ENCODE assay signal across 10 cellular contexts in the genomic region with DNA sequence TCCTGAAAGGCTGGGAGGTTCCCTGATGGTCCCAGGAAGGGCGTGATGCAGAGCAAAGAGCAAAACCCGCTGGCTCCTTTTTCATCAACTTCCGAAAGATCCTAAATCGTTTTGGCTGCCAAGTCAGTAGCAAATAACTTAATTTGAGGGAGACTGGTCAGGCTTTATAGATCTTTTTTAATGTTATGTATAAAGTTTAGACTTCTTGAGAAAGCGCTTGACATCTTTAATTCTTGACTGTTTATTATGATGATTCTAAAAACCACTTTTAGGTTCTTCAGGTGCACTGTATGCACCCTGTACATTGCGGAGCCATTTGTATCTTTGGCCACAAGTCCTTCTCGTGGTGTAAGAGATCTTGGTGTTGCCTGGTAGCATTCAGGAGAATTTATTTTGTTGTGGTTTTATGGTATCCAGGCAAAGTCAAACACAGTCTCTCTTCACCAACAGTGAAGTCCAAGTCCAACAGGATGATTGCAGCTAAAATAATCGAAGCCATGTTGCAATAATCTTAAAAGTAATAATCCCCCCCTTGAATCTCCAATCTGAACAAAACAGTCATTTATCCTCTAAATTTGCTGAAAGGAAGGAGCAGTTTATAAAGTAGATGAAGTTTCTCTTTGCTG. TPM values are rescaled to one million over a fixed set of nuclear protein-coding genes. Genes with fewer than 3 reads are reported as not detected.
DNase-seq lines count a peak whose midpoint lies in the region; TF ChIP-seq lines count a peak whose summit lies in the region.
"Had no signal": no experiment of that assay in that cellular context is flagged by ENCODE, and none has a peak within 500 bp of the region (broad histone marks: within the 10 kb centered on the region; RNA-seq: fewer than 3 reads in every experiment).

No MANE protein-coding gene starts in this region.

- POLR2A ChIA-PET in activated CD4-positive, alpha-beta memory T cell treated with anti-CD3 and anti-CD28 coated beads, Interleukin-2, amount 10 ng/mL, durations not matched to agents 7 days and 5 days (lab: Charles Lee), result no interaction called here
- POLR2A ChIA-PET in activated CD4-positive, alpha-beta memory T cell treated with anti-CD3 and anti-CD28 coated beads for 36 hours (lab: Charles Lee), result no interaction called here

- no peaks in the 10 kb centered on the region for H3K79me1 ChIP-seq in mesenchymal stem cell (replicated peaks; ENCODE audit: low read length, poor library complexity, severe bottlenecking)

- H3K4ac ChIP-seq in mesenchymal stem cell (ENCODE audit: low read depth in 1 of 2, low read length in 2 of 2), result no peak overlapping the region

- no peak overlapping the region for H2BK5ac ChIP-seq in mesenchymal stem cell (ENCODE audit: low read depth, low read length, poor library complexity, severe bottlenecking)

- no peak for DNase-seq in activated CD4-positive, alpha-beta memory T cell treated with anti-CD3 and anti-CD28 coated beads, Interleukin-2, amount 10 ng/mL, durations not matched to agents 7 days and 5 days
- no peak for DNase-seq in activated CD4-positive, alpha-beta memory T cell treated with anti-CD3 and anti-CD28 coated beads for 36 hours
- DNase-seq in cerebellar cortex (ENCODE audit: low spot score) (peak; percentile 36), mesenchymal stem cell (peak; percentile 3), erythroblast (lab: John Stamatoyannopoulos, UW) (no peak), HK-2 (ENCODE audit: unreplicated experiment) (no peak), cortex of kidney (lab: John Stamatoyannopoulos, UW) (no peak)
- DNase-seq: KBM-7 had no signal

- no peak overlapping the region for H3K27ac ChIP-seq in mesenchymal stem cell (ENCODE audit: low read length, poor library complexity, severe bottlenecking)
- H3K27ac ChIP-seq in thymus (ENCODE audit: low read depth), result no peak overlapping the region
- H3K27ac ChIP-seq: BLaER1 had no signal

- H3K9me3 ChIP-seq in mesenchymal stem cell (ENCODE audit: control insufficient read depth, low read length) (no peaks in the 10 kb centered on the region), thymus (ENCODE audit: control insufficient read depth) (no peaks in the 10 kb centered on the region)

- H3K9me3 Mint-ChIP-seq in activated CD4-positive, alpha-beta memory T cell treated with anti-CD3 and anti-CD28 coated beads, Interleukin-2, amount 10 ng/mL, durations not matched to agents 7 days and 5 days, result no peaks in the 10 kb centered on the region
- no peaks in the 10 kb centered on the region for H3K9me3 Mint-ChIP-seq in activated CD4-positive, alpha-beta memory T cell treated with anti-CD3 and anti-CD28 coated beads for 36 hours

- no peak overlapping the region for H2AFZ ChIP-seq in mesenchymal stem cell (ENCODE audit: low read depth, low read length)

- WGBS in mesenchymal stem cell, result 40% methylated on average over 6 of the region's 8 CpGs
- 49% methylated on average over 8 of the region's 8 CpGs for WGBS in thymus

- no peak overlapping the region for H3K23ac ChIP-seq in mesenchymal stem cell (ENCODE audit: low read length in 2 of 2)

- H3K4me3 Mint-ChIP-seq in activated CD4-positive, alpha-beta memory T cell treated with anti-CD3 and anti-CD28 coated beads, Interleukin-2, amount 10 ng/mL, durations not matched to agents 7 days and 5 days, result peak overlapping the region; percentile 28
- H3K4me3 Mint-ChIP-seq in activated CD4-positive, alpha-beta memory T cell treated with anti-CD3 and anti-CD28 coated beads for 36 hours, result no peak overlapping the region

- H3K4me1 ChIP-seq in mesenchymal stem cell (ENCODE audit: control insufficient read depth, insufficient read depth, low read depth, low read length) (peaks cover 15% of the 10 kb centered on the region), thymus (ENCODE audit: control insufficient read depth, insufficient read depth, low read length) (no peaks in the 10 kb centered on the region)
- H3K4me1 ChIP-seq: BLaER1 had no signal

- intact Hi-C loops in activated CD4-positive, alpha-beta memory T cell treated with anti-CD3 and anti-CD28 coated beads for 36 hours (cut with micrococcal nuclease), result no loop called here

- H3K14ac ChIP-seq in mesenchymal stem cell (ENCODE audit: low read length in 2 of 2), result no peak overlapping the region

- peak overlapping the region; percentile 80 for H3K9ac ChIP-seq in mesenchymal stem cell (ENCODE audit: low read length)
- H3K9ac ChIP-seq: BLaER1 had no signal

- CTCF ChIA-PET in activated CD4-positive, alpha-beta memory T cell treated with anti-CD3 and anti-CD28 coated beads, Interleukin-2, amount 10 ng/mL, durations not matched to agents 7 days and 5 days (lab: Charles Lee), result no interaction called here
- CTCF ChIA-PET in activated CD4-positive, alpha-beta memory T cell treated with anti-CD3 and anti-CD28 coated beads for 36 hours (lab: Charles Lee), result interaction anchor here (0.7 kb wide), 1 partner anchor 72 kb away, joined by 3 read pairs; no protein-coding TSS in a partner anchor

- no peak overlapping the region for H3K27ac Mint-ChIP-seq in activated CD4-positive, alpha-beta memory T cell treated with anti-CD3 and anti-CD28 coated beads, Interleukin-2, amount 10 ng/mL, durations not matched to agents 7 days and 5 days
- no peak overlapping the region for H3K27ac Mint-ChIP-seq in activated CD4-positive, alpha-beta memory T cell treated with anti-CD3 and anti-CD28 coated beads for 36 hours

- no peak overlapping the region for H2BK12ac ChIP-seq in mesenchymal stem cell (ENCODE audit: low read length in 2 of 2)

- H3K27me3 ChIP-seq in mesenchymal stem cell (ENCODE audit: control insufficient read depth in 1 of 2, insufficient read depth in 1 of 2, low read length in 2 of 2) (peaks cover 7 to 34% of the 10 kb centered on the region in 2 experiments), thymus (ENCODE audit: control insufficient read depth, insufficient read depth) (peaks cover 23% of the 10 kb centered on the region)
- H3K27me3 ChIP-seq: BLaER1 had no signal

- H3K4me1 Mint-ChIP-seq in activated CD4-positive, alpha-beta memory T cell treated with anti-CD3 and anti-CD28 coated beads, Interleukin-2, amount 10 ng/mL, durations not matched to agents 7 days and 5 days, result peaks cover 30% of the 10 kb centered on the region
- peaks cover 8% of the 10 kb centered on the region for H3K4me1 Mint-ChIP-seq in activated CD4-positive, alpha-beta memory T cell treated with anti-CD3 and anti-CD28 coated beads for 36 hours (ENCODE audit: low read depth)

- H3K4me2 ChIP-seq in mesenchymal stem cell (ENCODE audit: low read length, poor library complexity, severe bottlenecking), result peak overlapping the region; percentile 97
- H3K4me2 ChIP-seq: BLaER1 had no signal

- no peak for TF ChIP-seq POLR2A in erythroblast (IDR thresholded peaks at IDR 0.05; ENCODE audit: low read length)

- no peak overlapping the region for H4K8ac ChIP-seq in mesenchymal stem cell (ENCODE audit: low read length)

- H2AK5ac ChIP-seq in mesenchymal stem cell (ENCODE audit: low read length, severe bottlenecking), result no peak overlapping the region

- H4K91ac ChIP-seq in mesenchymal stem cell (ENCODE audit: low read length), result no peak overlapping the region

- peak overlapping the region; percentile 63 to 96 for H3K4me3 ChIP-seq in mesenchymal stem cell (ENCODE audit: insufficient read depth in 1 of 2, low read depth in 1 of 2, low read length in 2 of 2)
- H3K4me3 ChIP-seq in thymus (ENCODE audit: low read length), result peak overlapping the region; percentile 38
- H3K4me3 ChIP-seq: BLaER1 had no signal

- H2BK120ac ChIP-seq in mesenchymal stem cell (ENCODE audit: low read depth, low read length), result no peak overlapping the region

- H3K36me3 ChIP-seq in mesenchymal stem cell (ENCODE audit: control insufficient read depth in 1 of 2, insufficient read depth in 2 of 2, low read depth in 1 of 2, low read length in 2 of 2) (no peaks in the 10 kb centered on the region), thymus (ENCODE audit: control insufficient read depth, insufficient read depth) (no peaks in the 10 kb centered on the region)
- H3K36me3 ChIP-seq: BLaER1 had no signal

- peaks cover 44% of the 10 kb centered on the region for H3K27me3 Mint-ChIP-seq in activated CD4-positive, alpha-beta memory T cell treated with anti-CD3 and anti-CD28 coated beads, Interleukin-2, amount 10 ng/mL, durations not matched to agents 7 days and 5 days
- H3K27me3 Mint-ChIP-seq in activated CD4-positive, alpha-beta memory T cell treated with anti-CD3 and anti-CD28 coated beads for 36 hours, result peaks cover 29% of the 10 kb centered on the region

- H3K18ac ChIP-seq in mesenchymal stem cell (ENCODE audit: low read depth in 1 of 2, low read length in 2 of 2), result no peak overlapping the region

- peaks cover 6% of the 10 kb centered on the region for H3K36me3 Mint-ChIP-seq in activated CD4-positive, alpha-beta memory T cell treated with anti-CD3 and anti-CD28 coated beads, Interleukin-2, amount 10 ng/mL, durations not matched to agents 7 days and 5 days (ENCODE audit: low read depth)
- no peaks in the 10 kb centered on the region for H3K36me3 Mint-ChIP-seq in activated CD4-positive, alpha-beta memory T cell treated with anti-CD3 and anti-CD28 coated beads for 36 hours

- no peak overlapping the region for H2BK15ac ChIP-seq in mesenchymal stem cell (ENCODE audit: low read depth, poor library complexity, severe bottlenecking)

RNA-seq across cellular contexts. Expression of a gene that starts 0.4 kb away (rescaled TPM):
- 10 to 100 TPM; 85.5 to 86.8 TPM for total RNA-seq in activated CD4-positive, alpha-beta memory T cell treated with anti-CD3 and anti-CD28 coated beads, Interleukin-2, amount 10 ng/mL, durations not matched to agents 7 days and 5 days
- total RNA-seq in activated CD4-positive, alpha-beta memory T cell treated with anti-CD3 and anti-CD28 coated beads for 36 hours, result 10 to 100 TPM; 25.8 to 25.9 TPM
- polyA plus RNA-seq in mesenchymal stem cell (2013, experiment 1 of 2), result 15.3 TPM
- 16.7 TPM for polyA plus RNA-seq in mesenchymal stem cell (2013, experiment 2 of 2)
- 49.6 TPM for polyA plus RNA-seq in thymus

Comparison
In these comparisons a context has a peak if more than half of its experiments do, and no peak if none do; other contexts are left out.
1. DNase-seq: peak in cerebellar cortex (single experiment) and mesenchymal stem cell (single experiment); none in activated CD4-positive, alpha-beta memory T cell treated with anti-CD3 and anti-CD28 coated beads, Interleukin-2, amount 10 ng/mL, durations not matched to agents 7 days and 5 days (single experiment), activated CD4-positive, alpha-beta memory T cell treated with anti-CD3 and anti-CD28 coated beads for 36 hours (single experiment), erythroblast (0 of 2), HK-2 (single experiment) and cortex of kidney (single experiment).